Comparison of ENCODE assay signal across 21 cellular contexts in genomic region chr6:6376845-6377244, GRCh38. TPM values are rescaled to one million over a fixed set of nuclear protein-coding genes. Genes with fewer than 3 reads are reported as not detected.
"Had no signal": no experiment of that assay in that cellular context is flagged by ENCODE, and none has a peak within 500 bp of the region (broad histone marks: within the 10 kb centered on the region; RNA-seq: fewer than 3 reads in every experiment).

No MANE protein-coding gene starts in this region.

- DNase-seq: dorsolateral prefrontal cortex; effector CD4-positive, alpha-beta T cell; mesendoderm; naive thymus-derived CD8-positive, alpha-beta T cell; nephron progenitor cell; nucleus accumbens; stimulated activated CD4-positive, alpha-beta T cell treated with anti-CD3 and anti-CD28 coated beads, Interleukin-12 subunit alpha, Interleukin-12 subunit beta, amount 100 ng/mL, for 4 hours; stimulated activated CD4-positive, alpha-beta T cell treated with anti-CD3 and anti-CD28 coated beads, Interleukin-1b, Interleukin-23, amount 100 ng/mL, for 48 hours; stimulated activated CD4-positive, alpha-beta T cell treated with anti-CD3 and anti-CD28 coated beads, Interleukin-4, amount 100 ng/mL, for 1 hour; stimulated activated CD8-positive, alpha-beta memory T cell treated with anti-CD3 and anti-CD28 coated beads, Interleukin-4, amount 100 ng/mL, for 48 hours; stimulated activated naive CD4-positive, alpha-beta T cell; stimulated activated naive CD8-positive, alpha-beta T cell treated with anti-CD3 and anti-CD28 coated beads, Interleukin-15, amount 100 ng/mL, for 72 hours; trophoblast cell had no signal

- ATAC-seq: naive thymus-derived CD8-positive, alpha-beta T cell; sciatic nerve; stimulated activated naive CD8-positive, alpha-beta T cell treated with anti-CD3 and anti-CD28 coated beads, Interleukin-15, amount 100 ng/mL, for 72 hours had no signal

- H3K4me3 ChIP-seq: dorsolateral prefrontal cortex, prostate gland, right atrium auricular region, smooth muscle cell, suprapubic skin, vagina had no signal

- H3K27ac ChIP-seq: dorsolateral prefrontal cortex, prostate gland, right atrium auricular region, suprapubic skin, vagina had no signal

- H3K4me2 ChIP-seq: smooth muscle cell had no signal

- H3K9me3 ChIP-seq: prostate gland, suprapubic skin, vagina had no signal

- H3K36me3 ChIP-seq: prostate gland, right atrium auricular region, suprapubic skin, vagina had no signal

- H3K27me3 ChIP-seq: dorsolateral prefrontal cortex, right atrium auricular region, suprapubic skin, vagina had no signal

- H3K4me1 ChIP-seq: prostate gland, right atrium auricular region, suprapubic skin, vagina had no signal

RNA-seq across cellular contexts. Expression of gene F13A1, which starts 56.4 kb away (rescaled TPM):
- total RNA-seq: fibroblast of villous mesenchyme, lung microvascular endothelial cell, smooth muscle cell had no signal
